12 cellular contexts compared by ENCODE assay signal in the genomic region with DNA sequence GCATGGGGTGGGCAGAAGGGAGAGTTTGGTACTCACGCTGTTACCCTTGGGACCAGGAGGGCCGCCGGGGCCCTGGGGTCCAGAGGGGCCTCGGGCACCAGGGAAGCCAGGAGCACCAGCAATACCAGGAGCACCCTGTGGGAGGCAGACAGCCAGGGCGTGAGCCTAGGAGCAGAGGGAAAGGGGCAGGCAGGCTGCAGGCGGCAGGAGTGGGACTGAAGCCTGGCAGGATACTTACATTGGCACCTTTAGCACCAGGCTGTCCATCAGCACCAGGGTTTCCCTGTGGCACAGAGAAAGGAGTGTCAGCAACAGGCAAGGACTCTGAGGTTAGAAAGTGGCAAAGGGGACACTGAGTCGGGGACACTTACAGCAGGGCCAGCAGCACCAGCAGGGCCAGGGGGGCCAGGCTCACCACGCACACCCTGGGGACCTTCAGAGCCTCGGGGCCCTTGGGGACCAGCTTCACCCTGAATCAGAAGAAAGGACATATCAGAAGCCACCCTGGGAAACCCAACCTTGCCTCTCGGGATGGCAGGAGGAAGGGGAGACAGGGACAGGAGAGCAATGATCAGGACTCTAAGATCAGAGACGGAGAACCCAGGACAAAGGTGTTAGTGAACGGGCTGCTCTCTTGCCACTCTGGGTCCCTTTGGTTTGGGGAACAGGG. TPM values are rescaled to one million over a fixed set of nuclear protein-coding genes. Genes with fewer than 3 reads are reported as not detected.
DNase-seq lines count a peak whose midpoint lies in the region; ATAC-seq and TF ChIP-seq lines count a peak whose summit lies in the region.
"Had no signal": no experiment of that assay in that cellular context is flagged by ENCODE, and none has a peak within 500 bp of the region (broad histone marks: within the 10 kb centered on the region; RNA-seq: fewer than 3 reads in every experiment).

No MANE protein-coding gene starts in this region.

- H3K27me3 Mint-ChIP-seq in T-cell = peaks cover 3 to 11% of the 10 kb centered on the region in 2 donors

- no peaks in the 10 kb centered on the region; the same call in 1 of the 2 replicates for H3K4me1 ChIP-seq in HAP-1

- H3K4me3 Mint-ChIP-seq in T-cell = no peak overlapping the region
- H3K4me3 Mint-ChIP-seq: dendritic cell treated with granulocyte-macrophage colony-stimulating factor and Interleukin-4, amounts not matched to agents 40 ng/mL and 50 ng/mL, for 4 days had no signal

- H3K4me1 Mint-ChIP-seq in T-cell = peaks cover 7 to 14% (median 11%) of the 10 kb centered on the region in 3 donors

- POLR2A ChIA-PET in T-cell (lab: Charles Lee) = no interaction called here

- no peaks in the 10 kb centered on the region for H3K9me3 Mint-ChIP-seq in T-cell
- H3K9me3 Mint-ChIP-seq: dendritic cell treated with granulocyte-macrophage colony-stimulating factor and Interleukin-4, amounts not matched to agents 40 ng/mL and 50 ng/mL, for 4 days had no signal

- no peak for ATAC-seq in T-cell (replicated peaks in 1 of 4)
- ATAC-seq: mucosa of descending colon had no signal

- H3K9me3 ChIP-seq in HAP-1 = no peaks in the 10 kb centered on the region
- H3K9me3 ChIP-seq: mucosa of descending colon had no signal

- CTCF ChIA-PET in T-cell (lab: Charles Lee) = no interaction called here

- no peak overlapping the region for H3K27ac Mint-ChIP-seq in T-cell
- H3K27ac Mint-ChIP-seq: dendritic cell treated with granulocyte-macrophage colony-stimulating factor and Interleukin-4, amounts not matched to agents 40 ng/mL and 50 ng/mL, for 4 days had no signal

- H3K4me3 ChIP-seq in foreskin fibroblast (ENCODE audit: low read depth in 1 of 2, low read length in 2 of 2) = peak overlapping the region; percentile 63 to 99
- H3K4me3 ChIP-seq in skin epidermis = peak overlapping the region in 1 of 7 experiments; percentile 6
- no peak overlapping the region for H3K4me3 ChIP-seq in HAP-1
- H3K4me3 ChIP-seq: mucosa of descending colon had no signal

- in situ Hi-C loops in SK-MEL-5 (cut with HindIII; ENCODE audit: low pct_unique_long_range_greater_than_20kb, low sequenced_read_pairs) = no loop called here
- in situ Hi-C loops in HAP-1 (cut with MboI; ENCODE audit: low sequenced_read_pairs) = no loop called here

- no peaks in the 10 kb centered on the region for H3K36me3 ChIP-seq in HAP-1 (replicated peaks)

- no peaks in the 10 kb centered on the region for H3K36me3 Mint-ChIP-seq in T-cell

- peak overlapping the region in 19 of 21 experiments; percentile 2 to 97 (median 72) for H3K27ac ChIP-seq in skin epidermis

- TF ChIP-seq CTCF in GM10266 (IDR thresholded peaks at IDR 0.05; ENCODE audit: control insufficient read depth, insufficient read depth, low read depth, missing control alignments) (peak; percentile 14), foreskin fibroblast (IDR thresholded peaks at IDR 0.05; ENCODE audit: low read depth, low read length) (peak; percentile 50)

- DNase-seq in GM10266 (ENCODE audit: extremely low spot score) (no peak), SK-MEL-5 (ENCODE audit: low read depth, low spot score) (peak; percentile 33), foreskin fibroblast (peak in 1 of 2 donors; percentile 70), NCI-H1694 treated with DMSO at 0.1 percent for 48 hours (lab: John Stamatoyannopoulos, UW) (no peak), HAP-1 (ENCODE audit: low spot score in 2 of 2) (no peak), NCI-H187 treated with DMSO at 0.1 percent for 48 hours (lab: John Stamatoyannopoulos, UW) (no peak), T-cell (no peak)
- DNase-seq: Calu3, NCI-H2081 treated with DMSO at 0.1 percent for 48 hours had no signal

- H3K27me3 ChIP-seq in HAP-1 (ENCODE audit: low read depth) = no peaks in the 10 kb centered on the region

RNA-seq across cellular contexts. Expression of a gene that starts 6.1 kb away (rescaled TPM):
- 0.03 TPM in 2 replicates for total RNA-seq in SK-MEL-5 (2014; rRNA removed; shearing (Covaris generic))
- 1.8 and 2.2 TPM in 2 replicates for polyA plus RNA-seq in SK-MEL-5 (2015; cell fraction: cytosol; rRNA removed)
- polyA plus RNA-seq in SK-MEL-5 (2015; cell fraction: nucleus; rRNA removed) = 0.33 and 4.0 TPM in 2 replicates
- 10 to 100 TPM in 2 of 5 donors, 1 to 10 TPM in 3; 4.1 to 21.0 (median 6.6) TPM for total RNA-seq in T-cell

RNA-seq across cellular contexts. Expression of a gene that starts 29.5 kb away (rescaled TPM):
- total RNA-seq in SK-MEL-5 (2014; rRNA removed; shearing (Covaris generic)) = not detected in 2 replicates
- polyA plus RNA-seq in SK-MEL-5 (2015; cell fraction: cytosol; rRNA removed) = not detected in 2 replicates
- polyA plus RNA-seq in SK-MEL-5 (2015; cell fraction: nucleus; rRNA removed) = not detected in 2 replicates
- total RNA-seq in T-cell = under 1 TPM in 1 of 5 donors, not detected in 4; 0.33 TPM
- total RNA-seq: Calu3 had no signal

RNA-seq across cellular contexts. Expression of a gene that starts 44.9 kb away (rescaled TPM):
- total RNA-seq in SK-MEL-5 (2014; rRNA removed; shearing (Covaris generic)) = 33.6 and 36.2 TPM in 2 replicates
- polyA plus RNA-seq in SK-MEL-5 (2015; cell fraction: cytosol; rRNA removed) = 49.3 and 63.2 TPM in 2 replicates
- 61.2 and 61.5 TPM in 2 replicates for polyA plus RNA-seq in SK-MEL-5 (2015; cell fraction: nucleus; rRNA removed)
- 10 to 100 TPM; 69.5 to 95.9 (median 91.3) TPM for total RNA-seq in T-cell
